Comparison of ENCODE assay signal across 8 cellular contexts in the genomic region with DNA sequence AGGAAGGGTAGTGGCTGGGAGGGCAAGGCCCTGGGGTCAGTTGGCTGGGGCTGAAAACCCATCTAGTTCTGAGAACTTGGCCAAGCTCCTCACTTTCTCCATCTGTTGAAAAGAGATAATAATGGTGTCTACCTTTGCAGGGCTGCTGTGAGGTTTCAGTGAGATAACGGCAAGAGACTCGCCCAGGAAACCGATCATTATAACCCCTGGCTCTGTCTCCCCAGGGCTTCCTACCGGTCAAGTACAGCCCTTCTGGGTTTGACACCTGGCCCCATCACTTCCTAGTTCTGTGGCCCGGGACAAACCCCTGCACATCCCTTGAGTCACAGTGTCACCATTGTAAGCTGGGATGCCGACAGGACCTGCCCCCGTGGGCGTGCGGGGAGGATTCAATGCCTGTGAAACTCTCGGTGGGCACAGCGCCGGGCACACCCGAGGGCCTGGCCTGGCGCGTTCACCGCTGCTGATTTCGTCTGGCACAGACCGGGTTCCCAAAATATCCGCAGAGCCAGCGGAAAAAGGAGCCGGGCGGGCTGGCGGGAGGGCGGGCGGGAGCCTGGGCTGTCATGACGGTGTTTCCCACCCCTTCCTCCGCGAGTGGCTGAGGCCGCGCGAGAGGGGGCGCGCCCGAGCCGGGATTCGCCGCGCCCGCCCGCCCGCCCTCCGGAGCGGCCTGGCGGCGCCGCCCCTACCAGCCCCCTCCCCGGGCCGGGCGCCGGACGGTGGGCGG. TPM values are rescaled to one million over a fixed set of nuclear protein-coding genes. Genes with fewer than 3 reads are reported as not detected.
DNase-seq lines count a peak whose midpoint lies in the region; ATAC-seq and TF ChIP-seq lines count a peak whose summit lies in the region.

No MANE protein-coding gene starts in this region.

- peaks cover 28% of the 10 kb centered on the region for H3K36me3 ChIP-seq in lower lobe of right lung

- intact Hi-C loops in lower lobe of right lung (cut with DNase I) = no loop called here

- peaks cover 49% of the 10 kb centered on the region for H3K36me3 Mint-ChIP-seq in activated CD4-positive, alpha-beta memory T cell treated with anti-CD3 and anti-CD28 coated beads, Interleukin-2, amount 10 ng/mL, durations not matched to agents 7 days and 5 days (ENCODE audit: low read depth)

- peak overlapping the region; percentile 78 for H3K4me3 Mint-ChIP-seq in activated CD4-positive, alpha-beta memory T cell treated with anti-CD3 and anti-CD28 coated beads, Interleukin-2, amount 10 ng/mL, durations not matched to agents 7 days and 5 days

- H3K27ac Mint-ChIP-seq in activated CD4-positive, alpha-beta memory T cell treated with anti-CD3 and anti-CD28 coated beads, Interleukin-2, amount 10 ng/mL, durations not matched to agents 7 days and 5 days = peak overlapping the region; percentile 91

- H3K4me3 ChIP-seq in lower lobe of right lung = peak overlapping the region; percentile 65

- H3K4me1 ChIP-seq in lower lobe of right lung = peaks cover 53% of the 10 kb centered on the region

- CTCF ChIA-PET in activated CD4-positive, alpha-beta memory T cell treated with anti-CD3 and anti-CD28 coated beads, Interleukin-2, amount 10 ng/mL, durations not matched to agents 7 days and 5 days (lab: Charles Lee) = interaction anchor here (0.7 to 1.2 kb wide), 3 partner anchors 23 to 156 kb away, joined by 3 to 4 read pairs (median 3); partner anchors contain the start of genes MPHOSPH9 and MTRFR

- no peaks in the 10 kb centered on the region for H3K9me3 Mint-ChIP-seq in activated CD4-positive, alpha-beta memory T cell treated with anti-CD3 and anti-CD28 coated beads, Interleukin-2, amount 10 ng/mL, durations not matched to agents 7 days and 5 days

- peak overlapping the region; percentile 87 for H3K27ac ChIP-seq in lower lobe of right lung

- no peak for TF ChIP-seq CTCF in lower lobe of right lung (IDR thresholded peaks at IDR 0.05)

- DNase-seq in NCI-H1436 (lab: John Stamatoyannopoulos, UW) (peak; percentile 43), NCI-H1436 treated with DMSO at 0.1 percent for 48 hours (lab: John Stamatoyannopoulos, UW) (no peak), NCI-H748 (lab: John Stamatoyannopoulos, UW; ENCODE audit: unreplicated experiment) (peak; percentile 72), ecto neural progenitor cell (ENCODE audit: low spot score) (peak; percentile 89), lower lobe of right lung (peak; percentile 82)
- peak; percentile 80 for DNase-seq in activated CD4-positive, alpha-beta memory T cell treated with anti-CD3 and anti-CD28 coated beads, Interleukin-2, amount 10 ng/mL, durations not matched to agents 7 days and 5 days
- peak; percentile 51 to 58 (median 56) for DNase-seq in stimulated activated CD4-positive, alpha-beta T cell treated with anti-CD3 and anti-CD28 coated beads, TNF-alpha, amount 100 ng/mL, for 4 hours (ENCODE audit: low read depth in 3 of 3)

- no peaks in the 10 kb centered on the region for H3K9me3 ChIP-seq in lower lobe of right lung

- no peaks in the 10 kb centered on the region for H3K27me3 Mint-ChIP-seq in activated CD4-positive, alpha-beta memory T cell treated with anti-CD3 and anti-CD28 coated beads, Interleukin-2, amount 10 ng/mL, durations not matched to agents 7 days and 5 days

- peaks cover 54% of the 10 kb centered on the region for H3K4me1 Mint-ChIP-seq in activated CD4-positive, alpha-beta memory T cell treated with anti-CD3 and anti-CD28 coated beads, Interleukin-2, amount 10 ng/mL, durations not matched to agents 7 days and 5 days

- no peaks in the 10 kb centered on the region for H3K27me3 ChIP-seq in lower lobe of right lung (ENCODE audit: low read depth)

- POLR2A ChIA-PET in activated CD4-positive, alpha-beta memory T cell treated with anti-CD3 and anti-CD28 coated beads, Interleukin-2, amount 10 ng/mL, durations not matched to agents 7 days and 5 days (lab: Charles Lee) = interaction anchor here (0.5 to 3.4 kb wide), 10 partner anchors 24 to 214 kb away, joined by 3 to 32 read pairs (median 5); partner anchors contain the start of genes DDX55, MPHOSPH9, MTRFR and RILPL2

- peak; percentile 32 for ATAC-seq in HG03045 (IDR thresholded peaks at IDR 0.05; ENCODE audit: unreplicated experiment)
- ATAC-seq in lower lobe of right lung = peak; percentile 67

RNA-seq across cellular contexts. Expression of gene KMT5A, which starts 4.5 kb away (rescaled TPM):
- 10 to 100 TPM; 78.9 to 82.0 TPM for total RNA-seq in activated CD4-positive, alpha-beta memory T cell treated with anti-CD3 and anti-CD28 coated beads, Interleukin-2, amount 10 ng/mL, durations not matched to agents 7 days and 5 days
- total RNA-seq in lower lobe of right lung = 41.7 TPM

RNA-seq across cellular contexts. Expression of gene SBNO1, which starts 23.7 kb away (rescaled TPM):
- 10 to 100 TPM; 40.1 to 40.2 TPM for total RNA-seq in activated CD4-positive, alpha-beta memory T cell treated with anti-CD3 and anti-CD28 coated beads, Interleukin-2, amount 10 ng/mL, durations not matched to agents 7 days and 5 days
- total RNA-seq in lower lobe of right lung = 28.2 TPM

RNA-seq across cellular contexts. Expression of gene RILPL2, which starts 48.1 kb away (rescaled TPM):
- 1 to 10 TPM; 8.9 to 9.0 TPM for total RNA-seq in activated CD4-positive, alpha-beta memory T cell treated with anti-CD3 and anti-CD28 coated beads, Interleukin-2, amount 10 ng/mL, durations not matched to agents 7 days and 5 days
- total RNA-seq in lower lobe of right lung = 18.6 TPM
